In the genomic region with DNA sequence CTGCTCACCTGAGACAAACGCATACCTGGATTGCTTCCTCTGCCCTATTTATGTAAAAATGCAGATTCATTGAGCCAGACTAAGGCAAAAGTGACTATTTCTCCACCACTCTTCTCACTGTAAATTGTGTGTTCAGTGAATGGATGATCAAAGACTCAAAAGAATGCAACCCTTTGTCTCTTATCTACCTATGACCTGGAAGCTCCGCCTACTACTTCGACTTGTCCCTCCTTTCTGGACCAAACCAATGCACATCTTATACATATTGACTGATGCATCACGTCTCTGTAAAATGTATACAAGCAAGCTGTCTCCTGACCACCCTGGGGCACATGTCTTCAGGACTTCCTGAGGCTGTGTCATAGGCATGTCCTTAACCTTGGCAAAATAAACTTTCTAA, we compare ENCODE assay signal across 1 cellular context.
TF ChIP-seq lines count a peak whose summit lies in the region.

No MANE protein-coding gene starts in this region.

TF ChIP-seq in WTC11, 78 proteins besides CTCF, POLR2A, EP300 and RAD21 (continued from another document):
- TF ChIP-seq, protein P1, sequence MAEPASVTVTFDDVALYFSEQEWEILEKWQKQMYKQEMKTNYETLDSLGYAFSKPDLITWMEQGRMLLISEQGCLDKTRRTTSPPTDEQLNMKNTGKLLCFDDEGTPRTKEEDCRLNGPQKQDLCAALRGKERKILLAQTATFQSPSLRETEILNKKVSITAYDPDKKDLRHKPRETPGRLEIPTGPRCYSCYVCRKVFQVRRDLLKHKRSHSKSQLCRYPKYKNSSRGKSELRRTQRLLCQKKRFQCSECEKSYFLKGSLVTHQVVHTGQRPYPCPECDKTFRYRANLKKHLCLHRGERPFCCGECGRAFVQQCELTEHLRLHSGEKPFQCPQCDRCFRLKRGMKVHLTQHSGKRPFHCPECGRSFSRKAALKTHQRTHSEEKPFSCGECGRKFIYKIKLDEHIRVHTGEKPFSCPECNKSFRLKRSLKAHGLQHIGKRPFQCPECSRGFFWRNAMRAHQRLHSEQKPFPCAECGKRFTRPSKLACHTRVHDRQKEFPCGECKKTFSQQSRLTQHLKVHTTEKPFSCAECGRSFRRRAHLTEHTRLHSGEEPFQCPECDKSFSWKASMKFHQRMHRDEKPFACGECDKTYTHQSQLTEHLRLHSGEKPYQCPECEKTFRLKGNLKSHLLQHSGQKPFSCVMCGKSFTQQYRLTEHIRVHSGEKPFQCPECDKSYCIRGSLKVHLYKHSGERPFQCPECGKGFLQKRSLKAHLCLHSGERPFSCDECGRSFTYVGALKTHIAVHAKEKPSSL (CRISPR knock-in tag; conservative IDR thresholded peaks at IDR 0.05): no peak
- TF ChIP-seq, protein P2, sequence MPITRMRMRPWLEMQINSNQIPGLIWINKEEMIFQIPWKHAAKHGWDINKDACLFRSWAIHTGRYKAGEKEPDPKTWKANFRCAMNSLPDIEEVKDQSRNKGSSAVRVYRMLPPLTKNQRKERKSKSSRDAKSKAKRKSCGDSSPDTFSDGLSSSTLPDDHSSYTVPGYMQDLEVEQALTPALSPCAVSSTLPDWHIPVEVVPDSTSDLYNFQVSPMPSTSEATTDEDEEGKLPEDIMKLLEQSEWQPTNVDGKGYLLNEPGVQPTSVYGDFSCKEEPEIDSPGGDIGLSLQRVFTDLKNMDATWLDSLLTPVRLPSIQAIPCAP (CRISPR knock-in tag; IDR thresholded peaks at IDR 0.05): no peak
- no peak for TF ChIP-seq ZBTB21 (CRISPR knock-in tag; IDR thresholded peaks at IDR 0.05; ENCODE audit: borderline replicate concordance)
- TF ChIP-seq SMAD4 (CRISPR knock-in tag; IDR thresholded peaks at IDR 0.05): no peak
- TF ChIP-seq, protein P3, sequence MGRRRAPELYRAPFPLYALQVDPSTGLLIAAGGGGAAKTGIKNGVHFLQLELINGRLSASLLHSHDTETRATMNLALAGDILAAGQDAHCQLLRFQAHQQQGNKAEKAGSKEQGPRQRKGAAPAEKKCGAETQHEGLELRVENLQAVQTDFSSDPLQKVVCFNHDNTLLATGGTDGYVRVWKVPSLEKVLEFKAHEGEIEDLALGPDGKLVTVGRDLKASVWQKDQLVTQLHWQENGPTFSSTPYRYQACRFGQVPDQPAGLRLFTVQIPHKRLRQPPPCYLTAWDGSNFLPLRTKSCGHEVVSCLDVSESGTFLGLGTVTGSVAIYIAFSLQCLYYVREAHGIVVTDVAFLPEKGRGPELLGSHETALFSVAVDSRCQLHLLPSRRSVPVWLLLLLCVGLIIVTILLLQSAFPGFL (CRISPR knock-in tag; IDR thresholded peaks at IDR 0.05; ENCODE audit: borderline replicate concordance): no peak
- TF ChIP-seq, protein P4, sequence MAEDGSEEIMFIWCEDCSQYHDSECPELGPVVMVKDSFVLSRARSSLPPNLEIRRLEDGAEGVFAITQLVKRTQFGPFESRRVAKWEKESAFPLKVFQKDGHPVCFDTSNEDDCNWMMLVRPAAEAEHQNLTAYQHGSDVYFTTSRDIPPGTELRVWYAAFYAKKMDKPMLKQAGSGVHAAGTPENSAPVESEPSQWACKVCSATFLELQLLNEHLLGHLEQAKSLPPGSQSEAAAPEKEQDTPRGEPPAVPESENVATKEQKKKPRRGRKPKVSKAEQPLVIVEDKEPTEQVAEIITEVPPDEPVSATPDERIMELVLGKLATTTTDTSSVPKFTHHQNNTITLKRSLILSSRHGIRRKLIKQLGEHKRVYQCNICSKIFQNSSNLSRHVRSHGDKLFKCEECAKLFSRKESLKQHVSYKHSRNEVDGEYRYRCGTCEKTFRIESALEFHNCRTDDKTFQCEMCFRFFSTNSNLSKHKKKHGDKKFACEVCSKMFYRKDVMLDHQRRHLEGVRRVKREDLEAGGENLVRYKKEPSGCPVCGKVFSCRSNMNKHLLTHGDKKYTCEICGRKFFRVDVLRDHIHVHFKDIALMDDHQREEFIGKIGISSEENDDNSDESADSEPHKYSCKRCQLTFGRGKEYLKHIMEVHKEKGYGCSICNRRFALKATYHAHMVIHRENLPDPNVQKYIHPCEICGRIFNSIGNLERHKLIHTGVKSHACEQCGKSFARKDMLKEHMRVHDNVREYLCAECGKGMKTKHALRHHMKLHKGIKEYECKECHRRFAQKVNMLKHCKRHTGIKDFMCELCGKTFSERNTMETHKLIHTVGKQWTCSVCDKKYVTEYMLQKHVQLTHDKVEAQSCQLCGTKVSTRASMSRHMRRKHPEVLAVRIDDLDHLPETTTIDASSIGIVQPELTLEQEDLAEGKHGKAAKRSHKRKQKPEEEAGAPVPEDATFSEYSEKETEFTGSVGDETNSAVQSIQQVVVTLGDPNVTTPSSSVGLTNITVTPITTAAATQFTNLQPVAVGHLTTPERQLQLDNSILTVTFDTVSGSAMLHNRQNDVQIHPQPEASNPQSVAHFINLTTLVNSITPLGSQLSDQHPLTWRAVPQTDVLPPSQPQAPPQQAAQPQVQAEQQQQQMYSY (CRISPR knock-in tag; IDR thresholded peaks at IDR 0.05): no peak
- TF ChIP-seq, protein P5, sequence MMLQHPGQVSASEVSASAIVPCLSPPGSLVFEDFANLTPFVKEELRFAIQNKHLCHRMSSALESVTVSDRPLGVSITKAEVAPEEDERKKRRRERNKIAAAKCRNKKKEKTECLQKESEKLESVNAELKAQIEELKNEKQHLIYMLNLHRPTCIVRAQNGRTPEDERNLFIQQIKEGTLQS (CRISPR knock-in tag; conservative IDR thresholded peaks at IDR 0.05): no peak
- TF ChIP-seq, protein P6, sequence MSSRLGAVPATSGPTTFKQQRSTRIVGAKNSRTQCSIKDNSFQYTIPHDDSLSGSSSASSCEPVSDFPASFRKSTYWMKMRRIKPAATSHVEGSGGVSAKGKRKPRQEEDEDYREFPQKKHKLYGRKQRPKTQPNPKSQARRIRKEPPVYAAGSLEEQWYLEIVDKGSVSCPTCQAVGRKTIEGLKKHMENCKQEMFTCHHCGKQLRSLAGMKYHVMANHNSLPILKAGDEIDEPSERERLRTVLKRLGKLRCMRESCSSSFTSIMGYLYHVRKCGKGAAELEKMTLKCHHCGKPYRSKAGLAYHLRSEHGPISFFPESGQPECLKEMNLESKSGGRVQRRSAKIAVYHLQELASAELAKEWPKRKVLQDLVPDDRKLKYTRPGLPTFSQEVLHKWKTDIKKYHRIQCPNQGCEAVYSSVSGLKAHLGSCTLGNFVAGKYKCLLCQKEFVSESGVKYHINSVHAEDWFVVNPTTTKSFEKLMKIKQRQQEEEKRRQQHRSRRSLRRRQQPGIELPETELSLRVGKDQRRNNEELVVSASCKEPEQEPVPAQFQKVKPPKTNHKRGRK (CRISPR knock-in tag; IDR thresholded peaks at IDR 0.05; ENCODE audit: borderline replicate concordance): no peak
- no peak for TF ChIP-seq OVOL2 (CRISPR knock-in tag; IDR thresholded peaks at IDR 0.05; ENCODE audit: borderline replicate concordance)
- no peak for TF ChIP-seq KAT7 (CRISPR knock-in tag; IDR thresholded peaks at IDR 0.05; ENCODE audit: borderline replicate concordance)
- TF ChIP-seq, protein P7, sequence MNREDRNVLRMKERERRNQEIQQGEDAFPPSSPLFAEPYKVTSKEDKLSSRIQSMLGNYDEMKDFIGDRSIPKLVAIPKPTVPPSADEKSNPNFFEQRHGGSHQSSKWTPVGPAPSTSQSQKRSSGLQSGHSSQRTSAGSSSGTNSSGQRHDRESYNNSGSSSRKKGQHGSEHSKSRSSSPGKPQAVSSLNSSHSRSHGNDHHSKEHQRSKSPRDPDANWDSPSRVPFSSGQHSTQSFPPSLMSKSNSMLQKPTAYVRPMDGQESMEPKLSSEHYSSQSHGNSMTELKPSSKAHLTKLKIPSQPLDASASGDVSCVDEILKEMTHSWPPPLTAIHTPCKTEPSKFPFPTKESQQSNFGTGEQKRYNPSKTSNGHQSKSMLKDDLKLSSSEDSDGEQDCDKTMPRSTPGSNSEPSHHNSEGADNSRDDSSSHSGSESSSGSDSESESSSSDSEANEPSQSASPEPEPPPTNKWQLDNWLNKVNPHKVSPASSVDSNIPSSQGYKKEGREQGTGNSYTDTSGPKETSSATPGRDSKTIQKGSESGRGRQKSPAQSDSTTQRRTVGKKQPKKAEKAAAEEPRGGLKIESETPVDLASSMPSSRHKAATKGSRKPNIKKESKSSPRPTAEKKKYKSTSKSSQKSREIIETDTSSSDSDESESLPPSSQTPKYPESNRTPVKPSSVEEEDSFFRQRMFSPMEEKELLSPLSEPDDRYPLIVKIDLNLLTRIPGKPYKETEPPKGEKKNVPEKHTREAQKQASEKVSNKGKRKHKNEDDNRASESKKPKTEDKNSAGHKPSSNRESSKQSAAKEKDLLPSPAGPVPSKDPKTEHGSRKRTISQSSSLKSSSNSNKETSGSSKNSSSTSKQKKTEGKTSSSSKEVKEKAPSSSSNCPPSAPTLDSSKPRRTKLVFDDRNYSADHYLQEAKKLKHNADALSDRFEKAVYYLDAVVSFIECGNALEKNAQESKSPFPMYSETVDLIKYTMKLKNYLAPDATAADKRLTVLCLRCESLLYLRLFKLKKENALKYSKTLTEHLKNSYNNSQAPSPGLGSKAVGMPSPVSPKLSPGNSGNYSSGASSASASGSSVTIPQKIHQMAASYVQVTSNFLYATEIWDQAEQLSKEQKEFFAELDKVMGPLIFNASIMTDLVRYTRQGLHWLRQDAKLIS (CRISPR knock-in tag; IDR thresholded peaks at IDR 0.05; ENCODE audit: borderline replicate concordance): no peak
- no peak for TF ChIP-seq EMX1 (CRISPR knock-in tag; IDR thresholded peaks at IDR 0.05)
- no peak for TF ChIP-seq ETV6 (CRISPR knock-in tag; IDR thresholded peaks at IDR 0.05)
- TF ChIP-seq CBFB (CRISPR knock-in tag; IDR thresholded peaks at IDR 0.05; ENCODE audit: low read depth): no peak
- TF ChIP-seq, protein P8, sequence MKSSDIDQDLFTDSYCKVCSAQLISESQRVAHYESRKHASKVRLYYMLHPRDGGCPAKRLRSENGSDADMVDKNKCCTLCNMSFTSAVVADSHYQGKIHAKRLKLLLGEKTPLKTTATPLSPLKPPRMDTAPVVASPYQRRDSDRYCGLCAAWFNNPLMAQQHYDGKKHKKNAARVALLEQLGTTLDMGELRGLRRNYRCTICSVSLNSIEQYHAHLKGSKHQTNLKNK (CRISPR knock-in tag; IDR thresholded peaks at IDR 0.05): no peak
TF ChIP-seq in WTC11: peak in this region for 0.
